Comparison of ENCODE assay signal across 11 cellular contexts in genomic region chr21:42747267-42747701, GRCh38.
DNase-seq lines count a peak whose midpoint lies in the region; ATAC-seq and TF ChIP-seq lines count a peak whose summit lies in the region.
"Had no signal": no experiment of that assay in that cellular context is flagged by ENCODE, and none has a peak within 500 bp of the region (broad histone marks: within the 10 kb centered on the region; RNA-seq: fewer than 3 reads in every experiment).

No MANE protein-coding gene starts in this region.

- CTCF ChIA-PET in OCI-LY7 (lab: Charles Lee; ENCODE audit: unreplicated experiment), result no interaction called here

- peak overlapping the region; percentile 48 for H3K4me2 ChIP-seq in OCI-LY7 (ENCODE audit: low read length)
- no peak overlapping the region for H3K4me2 ChIP-seq in osteoblast (ENCODE audit: insufficient read depth, low read length)

- no peaks in the 10 kb centered on the region for H3K36me3 Mint-ChIP-seq in CD14-positive monocyte

- H3K4me3 ChIP-seq in OCI-LY7 (ENCODE audit: low read depth, low read length, poor library complexity, severe bottlenecking) (peak overlapping the region; percentile 7), osteoblast (ENCODE audit: insufficient read depth, low read length) (no peak overlapping the region)
- H3K4me3 ChIP-seq in effector memory CD4-positive, alpha-beta T cell (ENCODE audit: insufficient read depth, low read depth, low read length, poor library complexity, severe bottlenecking), result no peak overlapping the region
- H3K4me3 ChIP-seq: cardiac muscle cell had no signal

- peaks cover 0 to 4% (median 0%) of the 10 kb centered on the region in 7 donors for H3K9me3 Mint-ChIP-seq in CD14-positive monocyte

- no peaks in the 10 kb centered on the region for H3K36me3 ChIP-seq in OCI-LY7 (ENCODE audit: insufficient read depth, low read length)
- no peaks in the 10 kb centered on the region for H3K36me3 ChIP-seq in effector memory CD4-positive, alpha-beta T cell (ENCODE audit: control insufficient read depth, insufficient read depth, low read length)
- H3K36me3 ChIP-seq in osteoblast (ENCODE audit: insufficient read depth, low read length), result no peaks in the 10 kb centered on the region
- H3K36me3 ChIP-seq: cardiac muscle cell had no signal

- no peak overlapping the region for H3K4me3 Mint-ChIP-seq in CD14-positive monocyte

- POLR2A ChIA-PET in OCI-LY7 (lab: Charles Lee), result interaction anchor here (0.6 kb wide), 1 partner anchor 41 kb away, joined by 3 read pairs; no protein-coding TSS in a partner anchor

- no TSS peak for BruUV-seq in OCI-LY7 (replicated peaks; lab: Mats Ljungman, UMichigan)

- no peaks in the 10 kb centered on the region for H3K79me2 ChIP-seq in OCI-LY7 (ENCODE audit: insufficient read depth, low read depth, low read length)
- H3K79me2 ChIP-seq in osteoblast (ENCODE audit: insufficient read depth, low read length), result no peaks in the 10 kb centered on the region

- peak overlapping the region; percentile 97 to 98 (median 98) for H3K27ac Mint-ChIP-seq in CD14-positive monocyte

- H4K20me1 ChIP-seq in OCI-LY7 (ENCODE audit: insufficient read depth, low read length), result no peaks in the 10 kb centered on the region
- no peaks in the 10 kb centered on the region for H4K20me1 ChIP-seq in osteoblast (ENCODE audit: insufficient read depth, low read length)

- H3K27ac ChIP-seq in OCI-LY7 (ENCODE audit: low read depth, low read length, poor library complexity, severe bottlenecking) (peak overlapping the region; percentile 34), osteoblast (ENCODE audit: low read depth, low read length) (no peak overlapping the region)
- peak overlapping the region; percentile 57 for H3K27ac ChIP-seq in effector memory CD4-positive, alpha-beta T cell (ENCODE audit: insufficient read depth, low read length, poor library complexity, severe bottlenecking)
- H3K27ac ChIP-seq: cardiac muscle cell had no signal

- H3K4me1 ChIP-seq in OCI-LY7 (ENCODE audit: insufficient read depth, low read length, poor library complexity, severe bottlenecking), result peaks cover 18% of the 10 kb centered on the region
- H3K4me1 ChIP-seq in effector memory CD4-positive, alpha-beta T cell (ENCODE audit: control insufficient read depth, insufficient read depth, low read length, poor library complexity, severe bottlenecking), result peaks cover 24% of the 10 kb centered on the region
- no peaks in the 10 kb centered on the region for H3K4me1 ChIP-seq in osteoblast (ENCODE audit: insufficient read depth, low read length)

- no peaks in the 10 kb centered on the region for H3K9me3 ChIP-seq in OCI-LY7 (ENCODE audit: low read length)
- H3K9me3 ChIP-seq in effector memory CD4-positive, alpha-beta T cell (ENCODE audit: control insufficient read depth, low read length), result no peaks in the 10 kb centered on the region
- no peaks in the 10 kb centered on the region for H3K9me3 ChIP-seq in osteoblast (ENCODE audit: low read depth, low read length)

- H3K27me3 Mint-ChIP-seq in CD14-positive monocyte (ENCODE audit: low read depth in 3 of 3), result peaks cover 0 to 6% (median 1%) of the 10 kb centered on the region in 3 donors

- H2AFZ ChIP-seq in OCI-LY7 (ENCODE audit: low read length) (peak overlapping the region; percentile 81), osteoblast (ENCODE audit: low read length) (no peak overlapping the region)

- no peaks in the 10 kb centered on the region for H3K9me2 ChIP-seq in OCI-LY7 (ENCODE audit: insufficient read depth, low read length)

- intact Hi-C loops in CD14-positive monocyte (cut with micrococcal nuclease) (loop anchor here in 1 of 2 donors (2.0 kb wide), 1 partner anchor 20 kb away; no protein-coding TSS in a partner anchor), OCI-LY7 (cut with micrococcal nuclease; ENCODE audit: unreplicated experiment) (no loop called here)

- no peaks in the 10 kb centered on the region for H3K27me3 ChIP-seq in effector memory CD4-positive, alpha-beta T cell (replicated peaks; ENCODE audit: control insufficient read depth, insufficient read depth, low read length, poor library complexity, severe bottlenecking)
- peaks cover 6% of the 10 kb centered on the region for H3K27me3 ChIP-seq in osteoblast (ENCODE audit: insufficient read depth, low read length)
- H3K27me3 ChIP-seq: cardiac muscle cell had no signal

- ATAC-seq in GM21786 (IDR thresholded peaks at IDR 0.05; ENCODE audit: unreplicated experiment) (no peak), SK-N-SH treated with all-trans-retinoic acid at 6 μM for 48 hours (no peak), GM21367 (IDR thresholded peaks at IDR 0.05; ENCODE audit: unreplicated experiment) (no peak)

- peaks cover 33% of the 10 kb centered on the region for H3K4me1 Mint-ChIP-seq in CD14-positive monocyte

- no peak for DNase-seq in CD14-positive monocyte (ENCODE audit: low spot score)
- DNase-seq in OCI-LY7 (ENCODE audit: low spot score), result no peak
- no peak for DNase-seq in effector memory CD4-positive, alpha-beta T cell
- DNase-seq in osteoblast (ENCODE audit: insufficient read length, low spot score, missing footprints), result peak; percentile 57
- no peak for DNase-seq in NCI-H2081 treated with DMSO at 0.1 percent for 48 hours (lab: John Stamatoyannopoulos, UW)
- DNase-seq: COR-L47, NCI-H446 treated with DMSO at 0.1 percent for 48 hours had no signal

- TF ChIP-seq CTCF in CD14-positive monocyte (IDR thresholded peaks at IDR 0.05) (no peak), OCI-LY7 (conservative IDR thresholded peaks at IDR 0.05; ENCODE audit: low read length) (no peak), osteoblast (IDR thresholded peaks at IDR 0.05; ENCODE audit: extremely low read depth, low read depth, low read length) (no peak)

TF ChIP-seq in SK-N-SH treated with all-trans-retinoic acid at 6 μM for 48 hours, 23 proteins besides CTCF, POLR2A, EP300 and RAD21:
- TF ChIP-seq RARB (CRISPR knock-in tag; IDR thresholded peaks at IDR 0.05) (no peak), TOX (CRISPR knock-in tag; IDR thresholded peaks at IDR 0.05; ENCODE audit: borderline replicate concordance) (no peak), SNAI2 (CRISPR knock-in tag; IDR thresholded peaks at IDR 0.05) (no peak), GLIS3 (CRISPR knock-in tag; IDR thresholded peaks at IDR 0.05) (no peak), PPARA (CRISPR knock-in tag; IDR thresholded peaks at IDR 0.05; ENCODE audit: borderline replicate concordance) (no peak), ZNF8 (CRISPR knock-in tag; IDR thresholded peaks at IDR 0.05) (no peak), ZC3H10 (CRISPR knock-in tag; IDR thresholded peaks at IDR 0.05) (no peak), ZFP30 (CRISPR knock-in tag; IDR thresholded peaks at IDR 0.05) (no peak), ESRRG (CRISPR knock-in tag; IDR thresholded peaks at IDR 0.05) (no peak), ZNF565 (CRISPR knock-in tag; conservative IDR thresholded peaks at IDR 0.05; ENCODE audit: low read depth) (no peak), OSR1 (CRISPR knock-in tag; IDR thresholded peaks at IDR 0.05) (no peak)
- TF ChIP-seq, protein P1, sequence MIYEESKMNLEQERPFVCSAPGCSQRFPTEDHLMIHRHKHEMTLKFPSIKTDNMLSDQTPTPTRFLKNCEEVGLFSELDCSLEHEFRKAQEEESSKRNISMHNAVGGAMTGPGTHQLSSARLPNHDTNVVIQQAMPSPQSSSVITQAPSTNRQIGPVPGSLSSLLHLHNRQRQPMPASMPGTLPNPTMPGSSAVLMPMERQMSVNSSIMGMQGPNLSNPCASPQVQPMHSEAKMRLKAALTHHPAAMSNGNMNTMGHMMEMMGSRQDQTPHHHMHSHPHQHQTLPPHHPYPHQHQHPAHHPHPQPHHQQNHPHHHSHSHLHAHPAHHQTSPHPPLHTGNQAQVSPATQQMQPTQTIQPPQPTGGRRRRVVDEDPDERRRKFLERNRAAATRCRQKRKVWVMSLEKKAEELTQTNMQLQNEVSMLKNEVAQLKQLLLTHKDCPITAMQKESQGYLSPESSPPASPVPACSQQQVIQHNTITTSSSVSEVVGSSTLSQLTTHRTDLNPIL (CRISPR knock-in tag; IDR thresholded peaks at IDR 0.05; ENCODE audit: low read depth), result no peak
